16 cellular contexts compared by ENCODE assay signal in the genomic region with DNA sequence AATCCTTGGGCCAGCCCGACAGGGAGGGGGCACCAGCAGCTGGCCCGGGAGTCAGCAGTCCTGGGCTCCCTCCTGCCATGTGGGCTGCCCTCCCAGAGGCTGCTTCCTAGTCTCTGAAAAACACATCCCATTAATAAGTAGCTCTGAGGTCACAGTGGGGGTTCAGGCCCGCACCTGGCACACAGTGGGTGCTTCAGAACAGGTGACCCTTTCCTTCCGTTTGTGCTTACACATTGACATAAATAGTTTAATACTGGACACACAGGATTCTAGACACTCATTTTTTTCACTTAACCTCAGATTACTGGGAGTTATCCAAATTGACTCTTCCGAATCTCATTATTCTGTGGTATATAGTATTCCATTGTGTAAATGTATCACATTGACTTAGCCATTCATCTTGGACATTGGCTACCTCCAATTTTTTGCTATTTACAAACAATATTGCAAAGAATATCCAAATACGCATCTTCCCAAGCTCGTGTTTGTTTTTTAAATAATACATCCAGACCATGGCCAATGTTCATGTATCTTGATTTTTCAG.
"Had no signal": no experiment of that assay in that cellular context is flagged by ENCODE, and none has a peak within 500 bp of the region (broad histone marks: within the 10 kb centered on the region; RNA-seq: fewer than 3 reads in every experiment).

No MANE protein-coding gene starts in this region.

- H3K27me3 ChIP-seq: cardiac muscle cell, foreskin keratinocyte, hepatocyte, tibial artery had no signal

- ATAC-seq: activated T-cell treated with anti-CD3 and anti-CD28 coated beads, Interleukin-2, amount 50 U/mL, for 4 hours; foreskin keratinocyte had no signal

- H3K4me3 ChIP-seq: cardiac muscle cell, hepatocyte, SK-N-MC, tibial artery had no signal

- H3K27ac Mint-ChIP-seq: activated naive CD4-positive, alpha-beta T cell treated with anti-CD3 and anti-CD28 coated beads for 36 hours; immature natural killer cell had no signal

- H3K4me3 Mint-ChIP-seq: activated naive CD4-positive, alpha-beta T cell treated with anti-CD3 and anti-CD28 coated beads for 36 hours; activated T-cell treated with anti-CD3 and anti-CD28 coated beads, Interleukin-2, amount 50 U/mL, for 4 hours; dendritic cell treated with granulocyte-macrophage colony-stimulating factor and Interleukin-4, amounts not matched to agents 40 ng/mL and 50 ng/mL, for 4 days; immature natural killer cell had no signal

- H3K9me3 ChIP-seq: tibial artery had no signal

- H3K27ac ChIP-seq: cardiac muscle cell, foreskin keratinocyte, hepatocyte, SK-N-MC, tibial artery, WERI-Rb-1 had no signal

- H3K4me1 Mint-ChIP-seq: nephron had no signal

- H3K9me3 Mint-ChIP-seq: activated naive CD4-positive, alpha-beta T cell treated with anti-CD3 and anti-CD28 coated beads for 36 hours; activated T-cell treated with anti-CD3 and anti-CD28 coated beads, Interleukin-2, amount 50 U/mL, for 4 hours; dendritic cell treated with granulocyte-macrophage colony-stimulating factor and Interleukin-4, amounts not matched to agents 40 ng/mL and 50 ng/mL, for 4 days; immature natural killer cell; nephron had no signal

- DNase-seq: activated CD8-positive, alpha-beta memory T cell treated with anti-CD3 and anti-CD28 coated beads, Interleukin-2, amount 50 U/mL, for 4 hours; activated naive CD4-positive, alpha-beta T cell treated with anti-CD3 and anti-CD28 coated beads for 36 hours; activated T-cell treated with anti-CD3 and anti-CD28 coated beads, Interleukin-2, amount 50 U/mL, for 4 hours; effector CD8-positive, alpha-beta T cell; foreskin keratinocyte; immature natural killer cell; stimulated activated CD4-positive, alpha-beta T cell treated with anti-CD3 and anti-CD28 coated beads, Interleukin-4, amount 100 ng/mL, for 1 hour; stimulated activated naive CD4-positive, alpha-beta T cell; SW 1271; tibial artery had no signal

- H3K36me3 ChIP-seq: cardiac muscle cell had no signal
